1 cellular context compared by ENCODE assay signal in genomic region chr1:27284425-27285287, GRCh38.
TF ChIP-seq lines count a peak whose summit lies in the region.

No MANE protein-coding gene starts in this region.

TF ChIP-seq in K562, 482 proteins besides CTCF, POLR2A, EP300 and RAD21 (continued from another document):
- TF ChIP-seq AFF1 (IDR thresholded peaks at IDR 0.05; ENCODE audit: low read depth in 1 of 2, partially characterized antibody in 2 of 2) (peak in 1 of 2 experiments; percentile 13), SRSF9 (IDR thresholded peaks at IDR 0.05; ENCODE audit: borderline replicate concordance, low read depth, low read length) (no peak), ETS2 (tag; IDR thresholded peaks at IDR 0.05; ENCODE audit: borderline replicate concordance, poor library complexity, severe bottlenecking) (no peak), ARID2 (IDR thresholded peaks at IDR 0.05) (peak; percentile 66; the same call in 1 of the 2 replicates), ZNF140 (CRISPR knock-in tag; IDR thresholded peaks at IDR 0.05) (no peak), ZBTB33 (CRISPR knock-in tag; IDR thresholded peaks at IDR 0.05) (0 out of 2 replicates have a peak, but pooled peaks have one; percentile 30), SMC3 (conservative IDR thresholded peaks at IDR 0.05; ENCODE audit: insufficient read depth, low read depth, low read length) (peak; percentile 97), ZBTB17 (CRISPR knock-in tag; IDR thresholded peaks at IDR 0.05) (no peak), IFI16 (CRISPR knock-in tag; IDR thresholded peaks at IDR 0.05) (no peak), ATF1 (CRISPR knock-in tag; IDR thresholded peaks at IDR 0.05) (no peak), ATF1 (tag; IDR thresholded peaks at IDR 0.05) (peak; percentile 45; the same call in 1 of the 2 replicates), ATF6 (CRISPR knock-in tag; IDR thresholded peaks at IDR 0.05) (0 out of 2 replicates have a peak, but pooled peaks have one; percentile 62), ZNF384 (IDR thresholded peaks at IDR 0.05; ENCODE audit: low read depth, low read length) (peak; percentile 74; the same call in 1 of the 2 replicates), STAG1 (CRISPR knock-in tag; IDR thresholded peaks at IDR 0.05; ENCODE audit: borderline replicate concordance) (peak; percentile 42; the same call in 1 of the 2 replicates), DEAF1 (CRISPR knock-in tag; IDR thresholded peaks at IDR 0.05) (peak; percentile 75), CREB1 (IDR thresholded peaks at IDR 0.05) (no peak), CREB1 (CRISPR knock-in tag; IDR thresholded peaks at IDR 0.05) (0 out of 2 replicates have a peak, but pooled peaks have one; percentile 52), XRCC5 (IDR thresholded peaks at IDR 0.05; ENCODE audit: low read depth, low read length) (0 out of 2 replicates have a peak, but pooled peaks have one; percentile 29)
